12 cellular contexts compared by ENCODE assay signal in genomic region chr9:129236441-129237145, GRCh38. TPM values are rescaled to one million over a fixed set of nuclear protein-coding genes. Genes with fewer than 3 reads are reported as not detected.
DNase-seq lines count a peak whose midpoint lies in the region; ATAC-seq, FAIRE-seq and TF ChIP-seq lines count a peak whose summit lies in the region.
"Had no signal": no experiment of that assay in that cellular context is flagged by ENCODE, and none has a peak within 500 bp of the region (broad histone marks: within the 10 kb centered on the region; RNA-seq: fewer than 3 reads in every experiment).

No MANE protein-coding gene starts in this region.

- DNase-seq in activated CD8-positive, alpha-beta memory T cell treated with anti-CD3 and anti-CD28 coated beads, Interleukin-2, amount 10 ng/mL, durations not matched to agents 7 days and 5 days: no peak
- no peak for DNase-seq in activated CD8-positive, alpha-beta memory T cell treated with anti-CD3 and anti-CD28 coated beads, Interleukin-2, amount 50 U/mL, for 48 hours
- DNase-seq in effector memory CD8-positive, alpha-beta T cell: no peak
- DNase-seq in spleen (peak; percentile 73), NCI-H345 treated with DMSO at 0.1 percent for 48 hours (lab: John Stamatoyannopoulos, UW; ENCODE audit: unreplicated experiment) (no peak), OCI-M2 (lab: John Stamatoyannopoulos, UW; ENCODE audit: unreplicated experiment) (no peak), H54 (ENCODE audit: insufficient read length, low spot score) (no peak)
- DNase-seq: NCI-H2171, SHP77 had no signal

- TF ChIP-seq POLR2A in spleen (IDR thresholded peaks at IDR 0.05) (no peak), H54 (IDR thresholded peaks at IDR 0.05; ENCODE audit: low read depth, low read length) (no peak)

- H3K36me3 ChIP-seq in spleen: no peaks in the 10 kb centered on the region
- H3K36me3 ChIP-seq: pancreas had no signal

- H3K9me3 Mint-ChIP-seq in activated CD8-positive, alpha-beta memory T cell treated with anti-CD3 and anti-CD28 coated beads, Interleukin-2, amount 10 ng/mL, durations not matched to agents 7 days and 5 days (ENCODE audit: low read depth): peaks cover 5% of the 10 kb centered on the region
- peaks cover 0 to 9% of the 10 kb centered on the region in 2 donors for H3K9me3 Mint-ChIP-seq in effector memory CD8-positive, alpha-beta T cell

- H3K4me1 ChIP-seq in spleen: peaks cover 0 to 33% (median 20%) of the 10 kb centered on the region in 6 donors
- H3K4me1 ChIP-seq: pancreas had no signal

- ATAC-seq in activated CD8-positive, alpha-beta memory T cell treated with anti-CD3 and anti-CD28 coated beads, Interleukin-2, amount 10 ng/mL, durations not matched to agents 7 days and 5 days: peak; percentile 30
- peak; percentile 63 for ATAC-seq in SK-N-SH treated with all-trans-retinoic acid at 6 μM for 48 hours
- peak; percentile 23 for ATAC-seq in effector memory CD8-positive, alpha-beta T cell (replicated peaks)

- peaks cover 53% of the 10 kb centered on the region for H3K4me1 Mint-ChIP-seq in activated CD8-positive, alpha-beta memory T cell treated with anti-CD3 and anti-CD28 coated beads, Interleukin-2, amount 10 ng/mL, durations not matched to agents 7 days and 5 days
- peaks cover 39 to 47% of the 10 kb centered on the region in 2 donors for H3K4me1 Mint-ChIP-seq in effector memory CD8-positive, alpha-beta T cell (ENCODE audit: low read depth in 2 of 2)

- no peak for TF ChIP-seq CTCF in spleen (IDR thresholded peaks at IDR 0.05 in 8 of 11, conservative IDR thresholded peaks at IDR 0.05 in 3 of 11)

- peak overlapping the region in 5 of 8 donors; percentile 3 to 51 (median 14) for H3K4me3 ChIP-seq in spleen
- H3K4me3 ChIP-seq: pancreas had no signal

- no peaks in the 10 kb centered on the region for H3K27me3 Mint-ChIP-seq in activated CD8-positive, alpha-beta memory T cell treated with anti-CD3 and anti-CD28 coated beads, Interleukin-2, amount 10 ng/mL, durations not matched to agents 7 days and 5 days
- no peaks in the 10 kb centered on the region for H3K27me3 Mint-ChIP-seq in effector memory CD8-positive, alpha-beta T cell

- WGBS in spleen, 5 donors: 45 to 58% (median 49%) methylated on average over 15 of the region's 15 CpGs

- H3K27ac ChIP-seq in spleen: peak overlapping the region in 5 of 8 donors; percentile 31 to 65 (median 52)
- H3K27ac ChIP-seq: pancreas had no signal

- H3K27me3 ChIP-seq in spleen (replicated peaks in 1 of 7): peaks cover 0 to 3% (median 0%) of the 10 kb centered on the region in 7 donors
- H3K27me3 ChIP-seq: pancreas had no signal

- H3K36me3 Mint-ChIP-seq in activated CD8-positive, alpha-beta memory T cell treated with anti-CD3 and anti-CD28 coated beads, Interleukin-2, amount 10 ng/mL, durations not matched to agents 7 days and 5 days: peaks cover 3% of the 10 kb centered on the region
- H3K36me3 Mint-ChIP-seq in effector memory CD8-positive, alpha-beta T cell (ENCODE audit: insufficient read depth): no peaks in the 10 kb centered on the region
- H3K36me3 Mint-ChIP-seq: IgD-negative memory B cell had no signal

- peak overlapping the region; percentile 82 for H3K27ac Mint-ChIP-seq in activated CD8-positive, alpha-beta memory T cell treated with anti-CD3 and anti-CD28 coated beads, Interleukin-2, amount 10 ng/mL, durations not matched to agents 7 days and 5 days
- peak overlapping the region; percentile 44 to 88 for H3K27ac Mint-ChIP-seq in effector memory CD8-positive, alpha-beta T cell
- H3K27ac Mint-ChIP-seq: IgD-negative memory B cell had no signal

- peak overlapping the region; percentile 59 for H3K4me3 Mint-ChIP-seq in activated CD8-positive, alpha-beta memory T cell treated with anti-CD3 and anti-CD28 coated beads, Interleukin-2, amount 10 ng/mL, durations not matched to agents 7 days and 5 days
- H3K4me3 Mint-ChIP-seq in effector memory CD8-positive, alpha-beta T cell: peak overlapping the region; percentile 81 to 83

- CTCF ChIA-PET in activated CD8-positive, alpha-beta memory T cell treated with anti-CD3 and anti-CD28 coated beads, Interleukin-2, amount 10 ng/mL, durations not matched to agents 7 days and 5 days (lab: Charles Lee): interaction anchor here (0.7 to 4.1 kb wide), 9 partner anchors 10 to 260 kb away, joined by 3 to 28 read pairs (median 9); partner anchors contain the start of gene IER5L

- intact Hi-C loops in spleen (cut with DNase I; ENCODE audit: low total_unique reads): no loop called here

- peaks cover 0 to 15% (median 3%) of the 10 kb centered on the region in 8 donors for H3K9me3 ChIP-seq in spleen
- H3K9me3 ChIP-seq: pancreas had no signal

- FAIRE-seq in H54 (lab: Jason Lieb, UNC): no peak
- FAIRE-seq: pancreas had no signal

TF ChIP-seq in SK-N-SH treated with all-trans-retinoic acid at 6 μM for 48 hours, 23 proteins besides CTCF, POLR2A, EP300 and RAD21:
- no peak for TF ChIP-seq ZNF565 (CRISPR knock-in tag; conservative IDR thresholded peaks at IDR 0.05; ENCODE audit: low read depth)

RNA-seq across cellular contexts. Expression of gene IER5L, which starts 58.5 kb away (rescaled TPM):
- total RNA-seq in activated CD8-positive, alpha-beta memory T cell treated with anti-CD3 and anti-CD28 coated beads, Interleukin-2, amount 10 ng/mL, durations not matched to agents 7 days and 5 days: 1 to 10 TPM; 4.9 to 6.1 TPM
- 10 to 100 TPM in 2 of 7 donors, 1 to 10 TPM in 5; 3.9 to 10.4 (median 8.7) TPM for total RNA-seq in spleen
- polyA plus RNA-seq in spleen: 10 to 100 TPM in 1 of 3 donors, 1 to 10 TPM in 2; 6.9 to 14.0 (median 7.7) TPM
- polyA plus RNA-seq: IgD-negative memory B cell had no signal
